10 cellular contexts compared by ENCODE assay signal in the genomic region with DNA sequence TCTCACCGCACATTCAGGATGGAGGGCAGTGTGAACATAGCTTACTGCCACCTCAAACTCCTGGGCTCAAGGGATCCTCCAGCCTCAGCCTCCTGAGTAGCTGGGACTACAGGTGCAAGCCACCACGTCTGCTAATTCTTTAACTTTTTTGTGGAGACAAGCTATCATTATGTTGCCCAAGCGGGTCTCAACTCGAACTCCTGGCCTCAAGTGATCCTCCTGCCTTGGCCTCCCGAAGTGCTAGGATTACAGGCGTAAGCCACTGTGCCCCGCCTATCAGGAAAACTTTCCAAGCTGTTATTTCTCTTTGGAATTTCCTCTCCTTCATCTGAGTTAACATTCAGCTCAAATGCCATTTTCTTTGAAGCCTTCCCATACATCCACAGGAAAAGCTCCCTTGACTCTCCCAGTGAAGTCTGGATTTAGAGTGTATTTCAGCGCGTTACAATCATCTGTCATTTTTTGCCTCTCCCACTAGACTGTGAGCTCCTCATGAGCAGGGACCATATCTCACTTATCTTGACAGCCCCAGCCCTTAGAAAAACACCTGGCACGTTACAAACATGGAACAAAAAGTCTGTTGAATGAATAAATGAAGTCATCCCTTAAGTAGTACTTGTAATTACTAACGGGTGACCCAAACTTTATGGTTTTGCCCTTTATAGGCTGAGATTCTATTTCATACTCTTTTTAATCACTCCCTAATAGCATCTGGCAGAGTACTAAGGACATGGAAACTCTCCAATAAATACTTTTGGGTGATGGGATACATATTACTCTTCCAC. TPM values are rescaled to one million over a fixed set of nuclear protein-coding genes. Genes with fewer than 3 reads are reported as not detected.
A peak's percentile ranks its signal among the peaks of the same experiment; 100 is the strongest.
DNase-seq lines count a peak whose midpoint lies in the region; ATAC-seq and TF ChIP-seq lines count a peak whose summit lies in the region.
"Had no signal": no experiment of that assay in that cellular context is flagged by ENCODE, and none has a peak within 500 bp of the region (broad histone marks: within the 10 kb centered on the region; RNA-seq: fewer than 3 reads in every experiment).

No MANE protein-coding gene starts in this region.

- no peaks in the 10 kb centered on the region for H3K36me3 Mint-ChIP-seq in glutamatergic neuron (ENCODE audit: unreplicated experiment)
- H3K36me3 Mint-ChIP-seq in stimulated activated effector memory CD8-positive, alpha-beta T cell treated with anti-CD3 and anti-CD28 coated beads, Interleukin-12 subunit alpha, Interleukin-12 subunit beta, amount 100 ng/mL, for 72 hours = peaks cover 7% of the 10 kb centered on the region
- peaks cover 6% of the 10 kb centered on the region for H3K36me3 Mint-ChIP-seq in activated CD4-positive, alpha-beta memory T cell treated with anti-CD3 and anti-CD28 coated beads, Interleukin-2, amount 10 ng/mL, durations not matched to agents 7 days and 5 days (ENCODE audit: low read depth)

- POLR2A ChIA-PET in activated CD4-positive, alpha-beta memory T cell treated with anti-CD3 and anti-CD28 coated beads, Interleukin-2, amount 10 ng/mL, durations not matched to agents 7 days and 5 days (lab: Charles Lee) = interaction anchor here (0.7 to 6.1 kb wide), 4 partner anchors 10 to 457 kb away, joined by 3 to 59 read pairs (median 4); partner anchors contain the start of gene TNRC6B

- H3K27me3 Mint-ChIP-seq in glutamatergic neuron (ENCODE audit: unreplicated experiment) = peaks cover 5% of the 10 kb centered on the region
- no peaks in the 10 kb centered on the region for H3K27me3 Mint-ChIP-seq in activated CD4-positive, alpha-beta memory T cell treated with anti-CD3 and anti-CD28 coated beads, Interleukin-2, amount 10 ng/mL, durations not matched to agents 7 days and 5 days

- H3K9ac ChIP-seq in SK-N-MC (ENCODE audit: insufficient read length) = no peak overlapping the region

- H3K4me3 ChIP-seq in SK-N-MC = peak overlapping the region; percentile 80

- CTCF ChIA-PET in activated CD4-positive, alpha-beta memory T cell treated with anti-CD3 and anti-CD28 coated beads, Interleukin-2, amount 10 ng/mL, durations not matched to agents 7 days and 5 days (lab: Charles Lee) = interaction anchor here (1.2 to 4.4 kb wide), 4 partner anchors 8 to 197 kb away, joined by 3 to 26 read pairs (median 4); no protein-coding TSS in a partner anchor

- H3K27ac ChIP-seq in SK-N-MC = no peak overlapping the region

- H3K9me3 ChIP-seq in SK-N-MC (ENCODE audit: low read depth, low read length) = no peaks in the 10 kb centered on the region

- no peaks in the 10 kb centered on the region for H3K36me3 ChIP-seq in SK-N-MC (ENCODE audit: insufficient read depth, low read length)

- peaks cover 18% of the 10 kb centered on the region for H3K4me1 Mint-ChIP-seq in glutamatergic neuron (ENCODE audit: low read depth, unreplicated experiment)
- peaks cover 45% of the 10 kb centered on the region for H3K4me1 Mint-ChIP-seq in stimulated activated effector memory CD8-positive, alpha-beta T cell treated with anti-CD3 and anti-CD28 coated beads, Interleukin-12 subunit alpha, Interleukin-12 subunit beta, amount 100 ng/mL, for 72 hours
- H3K4me1 Mint-ChIP-seq in activated CD4-positive, alpha-beta memory T cell treated with anti-CD3 and anti-CD28 coated beads, Interleukin-2, amount 10 ng/mL, durations not matched to agents 7 days and 5 days = peaks cover 33% of the 10 kb centered on the region

- no peak for TF ChIP-seq CTCF in glutamatergic neuron (IDR thresholded peaks at IDR 0.05; ENCODE audit: partially characterized antibody, unreplicated experiment)

- DNase-seq in DMS79 treated with DMSO at 0.1 percent for 48 hours (lab: John Stamatoyannopoulos, UW) = peak; percentile 34
- DNase-seq in DMS79 (lab: John Stamatoyannopoulos, UW) = no peak
- DNase-seq in SK-N-MC (ENCODE audit: low read depth, low spot score) = no peak
- no peak for DNase-seq in glutamatergic neuron
- no peak for DNase-seq in stimulated activated effector memory CD8-positive, alpha-beta T cell treated with anti-CD3 and anti-CD28 coated beads, Interleukin-12 subunit alpha, Interleukin-12 subunit beta, amount 100 ng/mL, for 72 hours (ENCODE audit: low spot score in 2 of 2)
- no peak for DNase-seq in activated gamma-delta T cell (lab: John Stamatoyannopoulos, UW)
- no peak for DNase-seq in activated CD4-positive, alpha-beta memory T cell treated with anti-CD3 and anti-CD28 coated beads, Interleukin-2, amount 10 ng/mL, durations not matched to agents 7 days and 5 days
- no peak for DNase-seq in KG1 (lab: John Stamatoyannopoulos, UW)
- DNase-seq: islet precursor cell, NCI-H1436 treated with DMSO at 0.1 percent for 48 hours had no signal

- no peak for ATAC-seq in stimulated activated effector memory CD8-positive, alpha-beta T cell treated with anti-CD3 and anti-CD28 coated beads, Interleukin-12 subunit alpha, Interleukin-12 subunit beta, amount 100 ng/mL, for 72 hours

- peak overlapping the region; percentile 93 for H3K4me3 Mint-ChIP-seq in glutamatergic neuron (ENCODE audit: unreplicated experiment)
- peak overlapping the region; percentile 87 for H3K4me3 Mint-ChIP-seq in stimulated activated effector memory CD8-positive, alpha-beta T cell treated with anti-CD3 and anti-CD28 coated beads, Interleukin-12 subunit alpha, Interleukin-12 subunit beta, amount 100 ng/mL, for 72 hours
- H3K4me3 Mint-ChIP-seq in activated CD4-positive, alpha-beta memory T cell treated with anti-CD3 and anti-CD28 coated beads, Interleukin-2, amount 10 ng/mL, durations not matched to agents 7 days and 5 days = no peak overlapping the region

- peak overlapping the region; percentile 13 for H3K27ac Mint-ChIP-seq in glutamatergic neuron (ENCODE audit: unreplicated experiment)
- no peak overlapping the region for H3K27ac Mint-ChIP-seq in stimulated activated effector memory CD8-positive, alpha-beta T cell treated with anti-CD3 and anti-CD28 coated beads, Interleukin-12 subunit alpha, Interleukin-12 subunit beta, amount 100 ng/mL, for 72 hours
- no peak overlapping the region for H3K27ac Mint-ChIP-seq in activated CD4-positive, alpha-beta memory T cell treated with anti-CD3 and anti-CD28 coated beads, Interleukin-2, amount 10 ng/mL, durations not matched to agents 7 days and 5 days

- H3K9me3 Mint-ChIP-seq in glutamatergic neuron (ENCODE audit: unreplicated experiment) = peaks cover 4% of the 10 kb centered on the region
- H3K9me3 Mint-ChIP-seq in stimulated activated effector memory CD8-positive, alpha-beta T cell treated with anti-CD3 and anti-CD28 coated beads, Interleukin-12 subunit alpha, Interleukin-12 subunit beta, amount 100 ng/mL, for 72 hours = no peaks in the 10 kb centered on the region
- no peaks in the 10 kb centered on the region for H3K9me3 Mint-ChIP-seq in activated CD4-positive, alpha-beta memory T cell treated with anti-CD3 and anti-CD28 coated beads, Interleukin-2, amount 10 ng/mL, durations not matched to agents 7 days and 5 days

RNA-seq across cellular contexts. Expression of gene MRTFA, which starts 2.2 kb away (rescaled TPM):
- 91.7 TPM for total RNA-seq in glutamatergic neuron (ENCODE audit: unreplicated experiment)
- total RNA-seq in activated CD4-positive, alpha-beta memory T cell treated with anti-CD3 and anti-CD28 coated beads, Interleukin-2, amount 10 ng/mL, durations not matched to agents 7 days and 5 days = 10 to 100 TPM; 58.5 to 61.5 TPM

RNA-seq across cellular contexts. Expression of gene MCHR1, which starts 45.0 kb away (rescaled TPM):
- 1.7 TPM for total RNA-seq in glutamatergic neuron (ENCODE audit: unreplicated experiment)
- not detected for total RNA-seq in activated CD4-positive, alpha-beta memory T cell treated with anti-CD3 and anti-CD28 coated beads, Interleukin-2, amount 10 ng/mL, durations not matched to agents 7 days and 5 days
